Comparison of ENCODE assay signal across 1 cellular context in genomic region chr5:64744914-64745313, GRCh38.
TF ChIP-seq lines count a peak whose summit lies in the region.

No MANE protein-coding gene starts in this region.

TF ChIP-seq in GM12878, 131 proteins besides CTCF, POLR2A, EP300 and RAD21:
- no peak for TF ChIP-seq ZNF592 (IDR thresholded peaks at IDR 0.05)
- TF ChIP-seq RUNX3 (IDR thresholded peaks at IDR 0.05; ENCODE audit: low read length): peak; percentile 31; the same call in 1 of the 2 replicates
